8 cellular contexts compared by ENCODE assay signal in the genomic region with DNA sequence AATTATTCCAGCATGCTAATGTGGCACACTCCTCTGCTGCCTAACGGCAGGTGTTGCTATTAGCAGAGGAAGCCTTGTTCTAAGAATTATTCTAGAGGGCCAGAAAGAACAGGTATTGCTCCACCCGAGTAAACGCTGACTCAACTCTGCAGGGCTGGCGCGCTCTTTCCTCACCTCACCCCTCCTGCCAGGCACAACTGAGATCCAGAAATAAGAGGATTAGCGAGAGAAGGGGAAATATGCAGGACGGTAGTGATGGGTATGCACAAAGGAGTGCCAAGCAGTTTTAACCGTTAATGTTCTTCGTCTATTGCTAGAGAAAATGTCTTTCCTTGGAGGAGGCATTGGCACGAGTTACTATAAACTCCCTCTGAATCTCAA. TPM values are rescaled to one million over a fixed set of nuclear protein-coding genes. Genes with fewer than 3 reads are reported as not detected.
A peak's percentile ranks its signal among the peaks of the same experiment; 100 is the strongest.
DNase-seq lines count a peak whose midpoint lies in the region; ATAC-seq lines count a peak whose summit lies in the region.

No MANE protein-coding gene starts in this region.

- no peaks in the 10 kb centered on the region for H3K9me3 Mint-ChIP-seq in T-helper 2 cell treated with Interferon-gamma antibody and Interleukin-4, amounts not matched to agents 5 μg/mL and 100 μg/mL, for 36 hours

- no peak overlapping the region for H3K27ac Mint-ChIP-seq in T-helper 2 cell treated with Interferon-gamma antibody and Interleukin-4, amounts not matched to agents 5 μg/mL and 100 μg/mL, for 36 hours

- peaks cover 55% of the 10 kb centered on the region for H3K27me3 Mint-ChIP-seq in T-helper 2 cell treated with Interferon-gamma antibody and Interleukin-4, amounts not matched to agents 5 μg/mL and 100 μg/mL, for 36 hours (ENCODE audit: low read depth)

- H3K4me3 Mint-ChIP-seq in T-helper 2 cell treated with Interferon-gamma antibody and Interleukin-4, amounts not matched to agents 5 μg/mL and 100 μg/mL, for 36 hours, result peak overlapping the region; percentile 69

- no peaks in the 10 kb centered on the region for H3K9me3 ChIP-seq in mesodermal cell (ENCODE audit: control insufficient read depth, low read length)

- no peaks in the 10 kb centered on the region for H3K36me3 Mint-ChIP-seq in T-helper 2 cell treated with Interferon-gamma antibody and Interleukin-4, amounts not matched to agents 5 μg/mL and 100 μg/mL, for 36 hours (ENCODE audit: low read depth)

- ATAC-seq in GM21447 (IDR thresholded peaks at IDR 0.05; ENCODE audit: unreplicated experiment), result no peak

- WGBS in mesodermal cell (ENCODE audit: insufficient coverage in 2 of 2), 2 experiments, result 8 to 17% methylated on average over 3 to 4 of the region's 10 CpGs

- H3K36me3 ChIP-seq in mesodermal cell (ENCODE audit: control insufficient read depth, insufficient read depth, low read length), result no peaks in the 10 kb centered on the region

- in situ Hi-C loops in T47D (cut with HindIII; ENCODE audit: low pct_unique_long_range_greater_than_20kb, low sequenced_read_pairs), result no loop called here

- peak overlapping the region; percentile 34 for H3K4me3 ChIP-seq in mesodermal cell (ENCODE audit: extremely low read depth, insufficient read depth, low read length, poor library complexity, severe bottlenecking)

- DNase-seq in T-helper 2 cell treated with Interferon-gamma antibody and Interleukin-4, amounts not matched to agents 5 μg/mL and 100 μg/mL, for 36 hours (ENCODE audit: low spot score), result no peak
- DNase-seq in T-helper 2 cell (no peak), NCI-H146 (lab: John Stamatoyannopoulos, UW) (peak; percentile 39), T47D (ENCODE audit: low read depth in 1 of 2, low spot score in 1 of 2) (peak; percentile 56 to 59), medulla oblongata (ENCODE audit: extremely low spot score) (no peak)
- no peak for DNase-seq in activated CD4-positive, CD25-positive, alpha-beta regulatory T cell (lab: John Stamatoyannopoulos, UW)

- no peaks in the 10 kb centered on the region for H3K4me1 ChIP-seq in mesodermal cell (ENCODE audit: control insufficient read depth, insufficient read depth, low read length, poor library complexity, severe bottlenecking)

- no peak overlapping the region for H3K27ac ChIP-seq in mesodermal cell (ENCODE audit: low read depth, low read length, severe bottlenecking)

- peaks cover 18% of the 10 kb centered on the region for H3K4me1 Mint-ChIP-seq in T-helper 2 cell treated with Interferon-gamma antibody and Interleukin-4, amounts not matched to agents 5 μg/mL and 100 μg/mL, for 36 hours (ENCODE audit: low read depth)

RNA-seq across cellular contexts. Expression of gene SCIN, which starts 0.4 kb away (rescaled TPM):
- polyA plus RNA-seq in mesodermal cell (2013, experiment 1 of 2), result not detected
- not detected for polyA plus RNA-seq in mesodermal cell (2013, experiment 2 of 2)

Comparison
In these comparisons a context has a peak if more than half of its experiments do, and no peak if none do; other contexts are left out.
1. DNase-seq: peak in NCI-H146 (single experiment) and T47D (2 of 2); none in T-helper 2 cell treated with Interferon-gamma antibody and Interleukin-4, amounts not matched to agents 5 μg/mL and 100 μg/mL, for 36 hours (single experiment), T-helper 2 cell (0 of 5), medulla oblongata (single experiment) and activated CD4-positive, CD25-positive, alpha-beta regulatory T cell (0 of 4).